Comparison of ENCODE assay signal across 1 cellular context in genomic region chr15:55231455-55231854, GRCh38.
TF ChIP-seq lines count a peak whose summit lies in the region.

No MANE protein-coding gene starts in this region.

TF ChIP-seq in GM12878, 131 proteins besides CTCF, POLR2A, EP300 and RAD21:
- no peak for TF ChIP-seq SUZ12 (IDR thresholded peaks at IDR 0.05; ENCODE audit: unreplicated experiment)
- no peak for TF ChIP-seq SPI1 (IDR thresholded peaks at IDR 0.05; ENCODE audit: borderline replicate concordance, insufficient read depth, low read depth, low read length)
- TF ChIP-seq HDGF (IDR thresholded peaks at IDR 0.05): no peak
- no peak for TF ChIP-seq BCLAF1 (IDR thresholded peaks at IDR 0.05)
- TF ChIP-seq POU2F2 (IDR thresholded peaks at IDR 0.05; ENCODE audit: borderline replicate concordance, low read depth, low read length): no peak
- TF ChIP-seq JUND (IDR thresholded peaks at IDR 0.05; ENCODE audit: low read depth, low read length): no peak
- no peak for TF ChIP-seq USF1 (IDR thresholded peaks at IDR 0.05; ENCODE audit: borderline replicate concordance, extremely low read length, insufficient read depth, low read depth, low read length)
- TF ChIP-seq ATF7 (IDR thresholded peaks at IDR 0.05; ENCODE audit: low read depth): no peak
- no peak for TF ChIP-seq IKZF1 (conservative IDR thresholded peaks at IDR 0.05)
TF ChIP-seq in GM12878: peak in this region for 0.
